8 cellular contexts compared by ENCODE assay signal in the genomic region with DNA sequence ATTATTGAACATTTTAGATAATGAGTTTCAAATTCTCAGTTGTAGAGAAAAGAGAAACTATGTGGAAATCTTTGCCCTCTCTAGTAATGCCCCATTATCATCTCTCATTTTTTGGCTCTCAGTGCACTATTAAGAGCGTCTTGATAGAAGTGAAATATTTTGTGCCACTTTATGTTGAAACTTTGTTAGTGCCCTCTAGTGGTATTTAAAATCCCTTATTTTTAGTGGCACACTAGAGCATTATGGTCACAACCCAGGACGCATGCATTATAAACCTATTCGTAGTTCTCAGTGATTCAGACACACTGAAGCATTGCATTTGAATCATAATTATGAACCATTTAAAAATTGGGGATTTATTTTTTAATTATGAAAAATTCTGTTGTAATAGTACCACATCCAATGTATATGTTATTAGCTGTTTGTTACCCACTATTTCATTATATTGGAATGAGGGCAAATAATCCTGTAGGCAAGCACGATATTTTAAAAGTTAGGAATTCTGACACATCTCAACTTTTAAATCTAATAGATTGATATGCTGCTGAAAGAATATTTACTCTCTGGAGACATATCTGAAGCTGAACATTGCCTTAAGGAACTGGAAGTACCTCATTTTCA. TPM values are rescaled to one million over a fixed set of nuclear protein-coding genes. Genes with fewer than 3 reads are reported as not detected.
DNase-seq lines count a peak whose midpoint lies in the region; ATAC-seq and TF ChIP-seq lines count a peak whose summit lies in the region.

No MANE protein-coding gene starts in this region.

- no peaks in the 10 kb centered on the region for H3F3A ChIP-seq in PC-3 (ENCODE audit: low read length, unreplicated experiment)

- no peaks in the 10 kb centered on the region for H3K79me2 ChIP-seq in PC-3 (ENCODE audit: low read length)

- H3K9me2 ChIP-seq in PC-3 (replicated peaks; ENCODE audit: low read length): no peaks in the 10 kb centered on the region

- H2AFZ ChIP-seq in PC-3 (ENCODE audit: low read length): no peak overlapping the region

- intact Hi-C loops in PC-3 (cut with micrococcal nuclease): loop anchor here (1.0 to 5.0 kb wide), 3 partner anchors 89 to 281 kb away; no protein-coding TSS in a partner anchor
- intact Hi-C loops in mucosa of descending colon (cut with DNase I, micrococcal nuclease): loop anchor here (5.0 to 10.0 kb wide), 3 partner anchors 146 to 309 kb away; no protein-coding TSS in a partner anchor

- H3K4me3 Mint-ChIP-seq in effector memory CD8-positive, alpha-beta T cell: no peak overlapping the region

- ATAC-seq in GM18519 (IDR thresholded peaks at IDR 0.05; ENCODE audit: low FRiP score, unreplicated experiment): peak; percentile 78
- ATAC-seq in HG03439 (IDR thresholded peaks at IDR 0.05; ENCODE audit: unreplicated experiment): peak; percentile 75
- peak; percentile 62 for ATAC-seq in PC-3
- ATAC-seq in effector memory CD8-positive, alpha-beta T cell (replicated peaks): peak; percentile 92
- ATAC-seq in mucosa of descending colon: peak; percentile 82

- DNase-seq in CD1c-positive myeloid dendritic cell (ENCODE audit: extremely low spot score): peak; percentile 74
- DNase-seq in PC-3: peak; percentile 74
- no peak for DNase-seq in effector memory CD8-positive, alpha-beta T cell
- no peak for DNase-seq in mucosa of descending colon
- DNase-seq in effector memory CD4-positive, alpha-beta T cell: no peak
- no peak for DNase-seq in activated naive CD4-positive, alpha-beta T cell treated with anti-CD3 and anti-CD28 coated beads, Interleukin-2, amount 50 U/mL, for 16 hours

- no peaks in the 10 kb centered on the region for H4K20me1 ChIP-seq in PC-3 (ENCODE audit: low read length)

- H3K27me3 ChIP-seq in PC-3 (ENCODE audit: low read length): no peaks in the 10 kb centered on the region
- no peaks in the 10 kb centered on the region for H3K27me3 ChIP-seq in effector memory CD4-positive, alpha-beta T cell (replicated peaks; ENCODE audit: control insufficient read depth, insufficient read depth, low read length, poor library complexity, severe bottlenecking)

- peak overlapping the region in 1 of 2 donors; percentile 5 for H3K27ac Mint-ChIP-seq in effector memory CD8-positive, alpha-beta T cell

- no peak overlapping the region for H3K4me2 ChIP-seq in PC-3 (ENCODE audit: low read length)

- H3K9me3 Mint-ChIP-seq in effector memory CD8-positive, alpha-beta T cell: no peaks in the 10 kb centered on the region

- no peak overlapping the region for H3K9ac ChIP-seq in PC-3 (ENCODE audit: low read length)

- POLR2A ChIA-PET in PC-3 (lab: Charles Lee; ENCODE audit: unreplicated experiment): no interaction called here

- 0 out of 2 replicates have a peak, but pooled peaks cover 5% of the 10 kb centered on the region for H3K4me1 ChIP-seq in PC-3 (ENCODE audit: insufficient read depth, low read length)
- H3K4me1 ChIP-seq in mucosa of descending colon (ENCODE audit: low read depth): peaks cover 5% of the 10 kb centered on the region
- H3K4me1 ChIP-seq in effector memory CD4-positive, alpha-beta T cell (ENCODE audit: control insufficient read depth, insufficient read depth, low read length, poor library complexity, severe bottlenecking): peaks cover 3% of the 10 kb centered on the region

- no peak overlapping the region for H3K27ac ChIP-seq in PC-3 (ENCODE audit: low read length)
- H3K27ac ChIP-seq in effector memory CD4-positive, alpha-beta T cell (ENCODE audit: insufficient read depth, low read length, poor library complexity, severe bottlenecking): no peak overlapping the region

- no peaks in the 10 kb centered on the region for H3K27me3 Mint-ChIP-seq in effector memory CD8-positive, alpha-beta T cell

- H3K9me3 ChIP-seq in PC-3 (ENCODE audit: low read length) (no peaks in the 10 kb centered on the region), mucosa of descending colon (no peaks in the 10 kb centered on the region)
- no peaks in the 10 kb centered on the region for H3K9me3 ChIP-seq in effector memory CD4-positive, alpha-beta T cell (ENCODE audit: control insufficient read depth, low read length)

- peaks cover 23 to 43% of the 10 kb centered on the region in 2 donors for H3K4me1 Mint-ChIP-seq in effector memory CD8-positive, alpha-beta T cell (ENCODE audit: low read depth in 2 of 2)

- peaks cover 95% of the 10 kb centered on the region for H3K36me3 Mint-ChIP-seq in effector memory CD8-positive, alpha-beta T cell (ENCODE audit: insufficient read depth)

- H3K4me3 ChIP-seq in PC-3 (ENCODE audit: low read length): no peak overlapping the region
- no peak overlapping the region for H3K4me3 ChIP-seq in mucosa of descending colon
- H3K4me3 ChIP-seq in effector memory CD4-positive, alpha-beta T cell (ENCODE audit: insufficient read depth, low read depth, low read length, poor library complexity, severe bottlenecking): no peak overlapping the region

- CTCF ChIA-PET in PC-3 (lab: Charles Lee): no interaction called here

- TF ChIP-seq CTCF in PC-3 (conservative IDR thresholded peaks at IDR 0.05; ENCODE audit: low read depth, low read length) (peak; percentile 65), mucosa of descending colon (IDR thresholded peaks at IDR 0.05) (no peak)

- H3K36me3 ChIP-seq in PC-3 (ENCODE audit: low read depth, low read length) (no peaks in the 10 kb centered on the region; the same call in none of the 2 replicates), mucosa of descending colon (ENCODE audit: low read depth) (peaks cover 30% of the 10 kb centered on the region)
- peaks cover 61% of the 10 kb centered on the region for H3K36me3 ChIP-seq in effector memory CD4-positive, alpha-beta T cell (ENCODE audit: control insufficient read depth, insufficient read depth, low read length)

- no TSS peak for BruUV-seq in PC-3 (replicated peaks; lab: Mats Ljungman, UMichigan)

RNA-seq across cellular contexts. Expression of gene PDCD4, which starts 21.9 kb away (rescaled TPM):
- total RNA-seq in PC-3 (2014; rRNA removed): 19.4 and 24.4 TPM in 2 replicates
- 100 to 1,000 TPM; 290 to 605 (median 528) TPM for total RNA-seq in mucosa of descending colon

RNA-seq across cellular contexts. Expression of gene BBIP1, which starts 25.3 kb away (rescaled TPM):
- total RNA-seq in PC-3 (2014; rRNA removed) (12.0 and 19.6 TPM in 2 replicates), mucosa of descending colon (10 to 100 TPM; 10.6 to 23.4 (median 17.6) TPM)

RNA-seq across cellular contexts. Expression of gene SHOC2, which starts 25.7 kb away (rescaled TPM):
- total RNA-seq in PC-3 (2014; rRNA removed): 11.4 and 14.3 TPM in 2 replicates
- 10 to 100 TPM; 68.5 to 90.7 (median 72.3) TPM for total RNA-seq in mucosa of descending colon

Comparison
In these comparisons a context has a peak if more than half of its experiments do, and no peak if none do; other contexts are left out.
1. DNase-seq: peak in CD1c-positive myeloid dendritic cell (single experiment) and PC-3 (single experiment); none in effector memory CD8-positive, alpha-beta T cell (0 of 3), mucosa of descending colon (0 of 3), effector memory CD4-positive, alpha-beta T cell (0 of 3) and activated naive CD4-positive, alpha-beta T cell treated with anti-CD3 and anti-CD28 coated beads, Interleukin-2, amount 50 U/mL, for 16 hours (single experiment).
2. RNA of gene PDCD4, which starts 21.9 kb away (total RNA-seq): 290 to 605 TPM in mucosa of descending colon; 19.4 to 24.4 TPM in PC-3; every median in the first group is over 10 times any median in the second.
3. Peak in every context shown above with its lines, with median percentiles within 50 percentile points of each other: ATAC-seq.